ENCODE assay signal across 9 cellular contexts in genomic region chr16:4373356-4373908, GRCh38. TPM values are rescaled to one million over a fixed set of nuclear protein-coding genes. Genes with fewer than 3 reads are reported as not detected.
A peak's percentile ranks its signal among the peaks of the same experiment; 100 is the strongest.
DNase-seq lines count a peak whose midpoint lies in the region; ATAC-seq, FAIRE-seq and TF ChIP-seq lines count a peak whose summit lies in the region.
"Had no signal": no experiment of that assay in that cellular context is flagged by ENCODE, and none has a peak within 500 bp of the region (broad histone marks: within the 10 kb centered on the region; RNA-seq: fewer than 3 reads in every experiment).

No MANE protein-coding gene starts in this region.

- POLR2A ChIA-PET in PC-3 (lab: Charles Lee; ENCODE audit: unreplicated experiment) = no interaction called here

- peak overlapping the region; percentile 100 for H3K4me2 ChIP-seq in PC-3 (ENCODE audit: low read length)

- intact Hi-C loops in Calu3 (cut with micrococcal nuclease; ENCODE audit: unreplicated experiment) = no loop called here
- intact Hi-C loops in PC-3 (cut with micrococcal nuclease) = no loop called here
- intact Hi-C loops in esophagus squamous epithelium (cut with DNase I) = no loop called here
- intact Hi-C loops in prostate gland (cut with DNase I) = no loop called here

- BruUV-seq in Calu3 (replicated peaks; lab: Mats Ljungman, UMichigan) (no TSS peak), PC-3 (replicated peaks; lab: Mats Ljungman, UMichigan) (no TSS peak)

- CTCF ChIA-PET in Calu3 (lab: Charles Lee) = interaction anchor here (0.7 to 2.0 kb wide), 5 partner anchors 14 to 100 kb away, joined by 3 to 9 read pairs (median 5); partner anchors contain the start of gene GLIS2
- CTCF ChIA-PET in PC-3 (lab: Charles Lee) = interaction anchor here (0.7 kb wide), 1 partner anchor 29 kb away, joined by 3 read pairs; no protein-coding TSS in a partner anchor

- H3K27me3 Mint-ChIP-seq in Calu3 (ENCODE audit: unreplicated experiment) (no peaks in the 10 kb centered on the region), progenitor cell of endocrine pancreas (no peaks in the 10 kb centered on the region)

- peak overlapping the region; percentile 17; the same call in 1 of the 2 replicates for H3K27ac ChIP-seq in PC-3 (ENCODE audit: low read length)
- H3K27ac ChIP-seq in esophagus squamous epithelium = peak overlapping the region; percentile 84 to 90 (median 86)
- H3K27ac ChIP-seq in prostate gland = peak overlapping the region; percentile 74 to 76
- H3K27ac ChIP-seq: SJCRH30 had no signal

- H3K79me2 ChIP-seq in PC-3 (ENCODE audit: low read length) = peaks cover 20% of the 10 kb centered on the region

- no peaks in the 10 kb centered on the region for H3K27me3 ChIP-seq in PC-3 (ENCODE audit: low read length)
- H3K27me3 ChIP-seq in esophagus squamous epithelium = no peaks in the 10 kb centered on the region
- no peaks in the 10 kb centered on the region for H3K27me3 ChIP-seq in prostate gland (replicated peaks; ENCODE audit: insufficient read depth)
- H3K27me3 ChIP-seq: SJCRH30 had no signal

- H3K4me1 ChIP-seq in PC-3 (ENCODE audit: insufficient read depth, low read length) = peaks cover 65% of the 10 kb centered on the region
- H3K4me1 ChIP-seq in esophagus squamous epithelium = peaks cover 79 to 99% (median 92%) of the 10 kb centered on the region in 3 donors
- peaks cover 42% of the 10 kb centered on the region for H3K4me1 ChIP-seq in prostate gland (replicated peaks)

- H3K4me3 Mint-ChIP-seq in Calu3 (ENCODE audit: low read depth, unreplicated experiment) (peak overlapping the region; percentile 75), progenitor cell of endocrine pancreas (ENCODE audit: low read depth) (no peak overlapping the region)

- H3K4me3 ChIP-seq in PC-3 (ENCODE audit: low read length) (peak overlapping the region; percentile 91), esophagus squamous epithelium (peak overlapping the region; percentile 58 to 89 (median 67)), prostate gland (peak overlapping the region; percentile 72 to 82)
- H3K4me3 ChIP-seq: SJCRH30 had no signal

- H3K36me3 Mint-ChIP-seq in Calu3 (ENCODE audit: insufficient read depth, unreplicated experiment) = peaks cover 65% of the 10 kb centered on the region
- H3K36me3 Mint-ChIP-seq in progenitor cell of endocrine pancreas (ENCODE audit: insufficient read depth) = no peaks in the 10 kb centered on the region

- H3K36me3 ChIP-seq in PC-3 (ENCODE audit: low read depth, low read length) (no peaks in the 10 kb centered on the region), esophagus squamous epithelium (peaks cover 0 to 7% (median 0%) of the 10 kb centered on the region in 3 donors), prostate gland (no peaks in the 10 kb centered on the region)
- H3K36me3 ChIP-seq: SJCRH30 had no signal

- no peak for TF ChIP-seq CTCF in Calu3 (IDR thresholded peaks at IDR 0.05; ENCODE audit: unreplicated experiment)
- no peak for TF ChIP-seq CTCF in PC-3 (conservative IDR thresholded peaks at IDR 0.05; ENCODE audit: low read depth, low read length)
- no peak for TF ChIP-seq CTCF in esophagus squamous epithelium (IDR thresholded peaks at IDR 0.05)
- TF ChIP-seq CTCF in prostate gland (IDR thresholded peaks at IDR 0.05) = no peak
- TF ChIP-seq CTCF in progenitor cell of endocrine pancreas (IDR thresholded peaks at IDR 0.05; ENCODE audit: unreplicated experiment) = no peak

- H3K9me3 ChIP-seq in PC-3 (ENCODE audit: low read length) = no peaks in the 10 kb centered on the region
- H3K9me3 ChIP-seq in esophagus squamous epithelium = no peaks in the 10 kb centered on the region
- no peaks in the 10 kb centered on the region for H3K9me3 ChIP-seq in prostate gland
- H3K9me3 ChIP-seq: SJCRH30 had no signal

- H4K20me1 ChIP-seq in PC-3 (ENCODE audit: low read length) = peaks cover 9% of the 10 kb centered on the region; the same call in 1 of the 2 replicates

- WGBS in esophagus squamous epithelium, 2 donors = 7 to 36% methylated on average over 4 to 5 of the region's 9 CpGs
- 12% methylated on average over 9 of the region's 9 CpGs for WGBS in prostate gland

- no peak overlapping the region for H3K9ac ChIP-seq in PC-3 (ENCODE audit: low read length)

- FAIRE-seq in frontal cortex (lab: Jason Lieb, UNC) = no peak

- no peak for ATAC-seq in PC-3

- TF ChIP-seq POLR2A in esophagus squamous epithelium (IDR thresholded peaks at IDR 0.05) = no peak
- TF ChIP-seq POLR2A in prostate gland (IDR thresholded peaks at IDR 0.05) = no peak

- H3K9me2 ChIP-seq in PC-3 (replicated peaks; ENCODE audit: low read length) = no peaks in the 10 kb centered on the region

- H3F3A ChIP-seq in PC-3 (ENCODE audit: low read length, unreplicated experiment) = no peaks in the 10 kb centered on the region

- H3K4me1 Mint-ChIP-seq in Calu3 (ENCODE audit: low read depth, unreplicated experiment) (peaks cover 61% of the 10 kb centered on the region), progenitor cell of endocrine pancreas (ENCODE audit: low read depth) (peaks cover 23% of the 10 kb centered on the region)

- H3K27ac Mint-ChIP-seq in Calu3 (ENCODE audit: unreplicated experiment) (peak overlapping the region; percentile 95), progenitor cell of endocrine pancreas (no peak overlapping the region)

- no peak overlapping the region for H2AFZ ChIP-seq in PC-3 (ENCODE audit: low read length)

- no peaks in the 10 kb centered on the region for H3K9me3 Mint-ChIP-seq in Calu3 (ENCODE audit: low read depth, unreplicated experiment)
- no peaks in the 10 kb centered on the region for H3K9me3 Mint-ChIP-seq in progenitor cell of endocrine pancreas (ENCODE audit: low read depth)

- DNase-seq in Calu3 = peak; percentile 37
- peak; percentile 47 for DNase-seq in PC-3
- no peak for DNase-seq in esophagus squamous epithelium (lab: John Stamatoyannopoulos, UW)
- DNase-seq in prostate gland (ENCODE audit: low spot score) = no peak
- no peak for DNase-seq in SW 1271 (lab: John Stamatoyannopoulos, UW)
- DNase-seq in progenitor cell of endocrine pancreas (ENCODE audit: low spot score, unreplicated experiment) = no peak
- no peak for DNase-seq in HT-29 (ENCODE audit: low spot score)
- no peak for DNase-seq in frontal cortex (ENCODE audit: low spot score in 2 of 2)

RNA-seq across cellular contexts. Expression of gene VASN, which starts 1.8 kb away (rescaled TPM):
- total RNA-seq in Calu3 (2022) (18.1 and 22.4 TPM in 2 replicates), PC-3 (2014; rRNA removed) (12.2 and 13.6 TPM in 2 replicates), esophagus squamous epithelium (10 to 100 TPM in 3 of 4 donors, 1 to 10 TPM in 1; 9.2 to 20.2 (median 14.2) TPM), prostate gland (10 to 100 TPM; 13.1 to 97.4 TPM), progenitor cell of endocrine pancreas (3.8 and 4.0 TPM in 2 replicates), frontal cortex (1.6 TPM)
- 1.8 and 2.2 TPM in 2 replicates for total RNA-seq in HT-29 (2014; rRNA removed; shearing (Covaris generic))

RNA-seq across cellular contexts. Expression of gene PAM16, which starts 22.3 kb away (rescaled TPM):
- total RNA-seq in Calu3 (2022) = 72.7 and 85.3 TPM in 2 replicates
- 91.2 and 95.5 TPM in 2 replicates for total RNA-seq in PC-3 (2014; rRNA removed)
- 10 to 100 TPM; 29.5 to 40.8 (median 33.2) TPM for total RNA-seq in esophagus squamous epithelium
- 100 to 1,000 TPM in 1 of 2 donors, 10 to 100 TPM in 1; 28.6 to 100 TPM for total RNA-seq in prostate gland
- 33.5 and 36.7 TPM in 2 replicates for total RNA-seq in progenitor cell of endocrine pancreas
- total RNA-seq in HT-29 (2014; rRNA removed; shearing (Covaris generic)) = 159 and 165 TPM in 2 replicates
- total RNA-seq in frontal cortex = 28.5 TPM

RNA-seq across cellular contexts. Expression of gene CORO7, which starts 43.0 kb away (rescaled TPM):
- total RNA-seq in Calu3 (2022) = 49.7 and 51.0 TPM in 2 replicates
- total RNA-seq in PC-3 (2014; rRNA removed) = 14.1 and 14.3 TPM in 2 replicates
- 10 to 100 TPM; 15.8 to 25.9 (median 17.8) TPM for total RNA-seq in esophagus squamous epithelium
- total RNA-seq in prostate gland = 100 to 1,000 TPM in 1 of 2 donors, 10 to 100 TPM in 1; 24.1 to 122 TPM
- total RNA-seq in progenitor cell of endocrine pancreas = 25.7 and 35.2 TPM in 2 replicates
- 36.8 and 48.6 TPM in 2 replicates for total RNA-seq in HT-29 (2014; rRNA removed; shearing (Covaris generic))
- total RNA-seq in frontal cortex = 39.1 TPM

RNA-seq across cellular contexts. Expression of gene DNAJA3, which starts 52.2 kb away (rescaled TPM):
- total RNA-seq in Calu3 (2022) (93.1 and 99.2 TPM in 2 replicates), PC-3 (2014; rRNA removed) (123 and 158 TPM in 2 replicates), esophagus squamous epithelium (10 to 100 TPM; 45.2 to 59.1 (median 49.1) TPM), prostate gland (10 to 100 TPM; 47.6 to 60.0 TPM), progenitor cell of endocrine pancreas (38.8 and 42.3 TPM in 2 replicates), frontal cortex (42.8 TPM)
- 82.4 and 86.9 TPM in 2 replicates for total RNA-seq in HT-29 (2014; rRNA removed; shearing (Covaris generic))

RNA-seq across cellular contexts. Expression of gene GLIS2, which starts 57.6 kb away (rescaled TPM):
- total RNA-seq in Calu3 (2022) (22.1 and 24.5 TPM in 2 replicates), PC-3 (2014; rRNA removed) (2.1 and 5.9 TPM in 2 replicates), esophagus squamous epithelium (1 to 10 TPM in 1 of 4 donors, under 1 TPM in 3; 0.30 to 1.7 (median 0.67) TPM), prostate gland (10 to 100 TPM in 1 of 2 donors, 1 to 10 TPM in 1; 3.8 to 10.5 TPM), progenitor cell of endocrine pancreas (22.2 and 23.2 TPM in 2 replicates), frontal cortex (8.6 TPM)
- 6.7 and 7.4 TPM in 2 replicates for total RNA-seq in HT-29 (2014; rRNA removed; shearing (Covaris generic))

Comparison
In these comparisons a context has a peak if more than half of its experiments do, and no peak if none do; other contexts are left out.
1. DNase-seq: peak in Calu3 (single experiment) and PC-3 (single experiment); none in esophagus squamous epithelium (single experiment), prostate gland (single experiment), SW 1271 (0 of 2), progenitor cell of endocrine pancreas (single experiment), HT-29 (single experiment) and frontal cortex (0 of 2).
2. H3K27ac ChIP-seq: peak in every context shown above with its lines; median percentile 86 in esophagus squamous epithelium; 75 in prostate gland; 17 in PC-3.
3. Peak in every context shown above with its lines, with median percentiles within 50 percentile points of each other: H3K4me3 ChIP-seq.